18 cellular contexts compared by ENCODE assay signal in the genomic region with DNA sequence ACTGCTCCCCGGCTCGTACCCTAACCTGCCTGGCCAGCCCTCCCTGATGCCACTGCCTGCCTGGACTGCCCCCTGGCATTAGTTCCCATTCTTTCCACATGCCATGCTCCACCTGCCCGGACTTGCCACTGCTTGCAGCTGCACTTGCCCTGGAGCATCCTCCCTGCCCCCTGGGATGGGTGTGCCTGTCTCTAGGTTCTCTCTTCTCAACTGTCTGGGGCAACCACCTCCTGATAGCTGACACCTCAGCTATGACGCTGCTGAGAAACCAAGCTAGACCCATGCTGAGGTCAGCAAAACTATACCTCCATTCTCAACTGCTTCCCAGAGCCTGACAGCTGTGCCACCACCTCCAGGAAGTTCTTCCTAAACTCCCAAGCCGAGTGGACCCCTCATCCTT.
A peak's percentile ranks its signal among the peaks of the same experiment; 100 is the strongest.
DNase-seq lines count a peak whose midpoint lies in the region; TF ChIP-seq lines count a peak whose summit lies in the region.
"Had no signal": no experiment of that assay in that cellular context is flagged by ENCODE, and none has a peak within 500 bp of the region (broad histone marks: within the 10 kb centered on the region; RNA-seq: fewer than 3 reads in every experiment).

No MANE protein-coding gene starts in this region.

- no peaks in the 10 kb centered on the region for H3K27me3 ChIP-seq in prostate gland (replicated peaks; ENCODE audit: insufficient read depth)
- H3K27me3 ChIP-seq: stomach had no signal

- DNase-seq in NCI-H1417 (lab: John Stamatoyannopoulos, UW) (peak; percentile 19 to 51 (median 20)), NCI-H1417 treated with DMSO at 0.1 percent for 48 hours (lab: John Stamatoyannopoulos, UW) (no peak), NCI-H2196 (lab: John Stamatoyannopoulos, UW; ENCODE audit: unreplicated experiment) (peak; percentile 39), SHP77 treated with DMSO at 0.1 percent for 48 hours (lab: John Stamatoyannopoulos, UW) (peak; percentile 9), prostate gland (ENCODE audit: low spot score) (peak; percentile 41), mesenteric fat pad (ENCODE audit: low spot score) (no peak), COR-L47 (lab: John Stamatoyannopoulos, UW) (no peak), activated T-cell treated with anti-CD3 and anti-CD28 coated beads for 4 hours (no peak)
- DNase-seq: activated CD4-positive, CD25-positive, alpha-beta regulatory T cell treated with anti-CD3 and anti-CD28 coated beads, Interleukin-2, amount 50 U/mL, for 72 hours; foreskin fibroblast; kidney glomerular epithelial cell; mesendoderm; NCI-H1694 treated with DMSO at 0.1 percent for 48 hours; NCI-H82; stomach had no signal

- no peaks in the 10 kb centered on the region for H3K36me3 ChIP-seq in prostate gland
- H3K36me3 ChIP-seq: stomach had no signal

- no peak overlapping the region for H3K4me3 ChIP-seq in prostate gland
- H3K4me3 ChIP-seq: coronary artery, stomach had no signal

- no peaks in the 10 kb centered on the region for H3K4me1 ChIP-seq in prostate gland (replicated peaks)
- H3K4me1 ChIP-seq: parathyroid adenoma, stomach had no signal

- TF ChIP-seq POLR2A in prostate gland (IDR thresholded peaks at IDR 0.05), result no peak

- no peak overlapping the region for H3K27ac ChIP-seq in prostate gland
- H3K27ac ChIP-seq: 22Rv1, coronary artery, parathyroid adenoma, stomach had no signal

- no peaks in the 10 kb centered on the region for H3K9me3 ChIP-seq in prostate gland
- H3K9me3 ChIP-seq: stomach had no signal

- no peak for TF ChIP-seq CTCF in prostate gland (IDR thresholded peaks at IDR 0.05)

- intact Hi-C loops in prostate gland (cut with DNase I), result no loop called here

- WGBS in prostate gland, result 65% methylated on average over 5 of the region's 5 CpGs

Comparison
In these comparisons a context has a peak if more than half of its experiments do, and no peak if none do; other contexts are left out.
1. DNase-seq: peak in NCI-H1417 (3 of 3), NCI-H2196 (single experiment), SHP77 treated with DMSO at 0.1 percent for 48 hours (single experiment) and prostate gland (single experiment); none in NCI-H1417 treated with DMSO at 0.1 percent for 48 hours (single experiment), mesenteric fat pad (single experiment), COR-L47 (single experiment) and activated T-cell treated with anti-CD3 and anti-CD28 coated beads for 4 hours (single experiment).